2 cellular contexts compared by ENCODE assay signal in the genomic region with DNA sequence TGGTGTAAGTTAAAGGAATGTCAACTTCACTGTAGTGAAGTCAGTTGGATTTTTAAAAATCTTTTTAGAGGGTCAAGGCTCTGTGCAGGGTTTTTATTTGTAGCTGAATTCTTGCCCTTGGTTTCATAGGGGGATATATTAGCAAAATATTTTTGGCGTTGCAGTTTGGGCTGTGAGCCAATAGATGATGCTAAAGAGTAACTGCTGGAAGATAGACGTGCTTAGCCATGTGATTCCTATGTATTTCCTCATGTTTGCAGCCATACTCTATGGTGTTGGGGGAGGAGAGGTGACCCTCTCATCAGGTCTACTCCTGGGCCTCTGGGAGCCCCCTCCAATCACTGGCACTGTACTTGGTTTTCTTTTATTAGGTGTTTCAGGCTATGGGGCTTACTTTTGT.
TF ChIP-seq lines count a peak whose summit lies in the region.

No MANE protein-coding gene starts in this region.

TF ChIP-seq in GM23338, 12 proteins besides CTCF, POLR2A, EP300 and RAD21 (continues in another document):
- no peak for TF ChIP-seq JUNB (IDR thresholded peaks at IDR 0.05; ENCODE audit: unreplicated experiment)
- TF ChIP-seq ZNF331 (CRISPR knock-in tag; IDR thresholded peaks at IDR 0.05; ENCODE audit: low read depth): no peak
- no peak for TF ChIP-seq POLR2AphosphoS5 (IDR thresholded peaks at IDR 0.05; ENCODE audit: low read depth)
- no peak for TF ChIP-seq EZH2 (IDR thresholded peaks at IDR 0.05; ENCODE audit: low read depth, unreplicated experiment)
- no peak for TF ChIP-seq CREB1 (CRISPR knock-in tag; IDR thresholded peaks at IDR 0.05; ENCODE audit: low read depth)
- TF ChIP-seq, protein P1, sequence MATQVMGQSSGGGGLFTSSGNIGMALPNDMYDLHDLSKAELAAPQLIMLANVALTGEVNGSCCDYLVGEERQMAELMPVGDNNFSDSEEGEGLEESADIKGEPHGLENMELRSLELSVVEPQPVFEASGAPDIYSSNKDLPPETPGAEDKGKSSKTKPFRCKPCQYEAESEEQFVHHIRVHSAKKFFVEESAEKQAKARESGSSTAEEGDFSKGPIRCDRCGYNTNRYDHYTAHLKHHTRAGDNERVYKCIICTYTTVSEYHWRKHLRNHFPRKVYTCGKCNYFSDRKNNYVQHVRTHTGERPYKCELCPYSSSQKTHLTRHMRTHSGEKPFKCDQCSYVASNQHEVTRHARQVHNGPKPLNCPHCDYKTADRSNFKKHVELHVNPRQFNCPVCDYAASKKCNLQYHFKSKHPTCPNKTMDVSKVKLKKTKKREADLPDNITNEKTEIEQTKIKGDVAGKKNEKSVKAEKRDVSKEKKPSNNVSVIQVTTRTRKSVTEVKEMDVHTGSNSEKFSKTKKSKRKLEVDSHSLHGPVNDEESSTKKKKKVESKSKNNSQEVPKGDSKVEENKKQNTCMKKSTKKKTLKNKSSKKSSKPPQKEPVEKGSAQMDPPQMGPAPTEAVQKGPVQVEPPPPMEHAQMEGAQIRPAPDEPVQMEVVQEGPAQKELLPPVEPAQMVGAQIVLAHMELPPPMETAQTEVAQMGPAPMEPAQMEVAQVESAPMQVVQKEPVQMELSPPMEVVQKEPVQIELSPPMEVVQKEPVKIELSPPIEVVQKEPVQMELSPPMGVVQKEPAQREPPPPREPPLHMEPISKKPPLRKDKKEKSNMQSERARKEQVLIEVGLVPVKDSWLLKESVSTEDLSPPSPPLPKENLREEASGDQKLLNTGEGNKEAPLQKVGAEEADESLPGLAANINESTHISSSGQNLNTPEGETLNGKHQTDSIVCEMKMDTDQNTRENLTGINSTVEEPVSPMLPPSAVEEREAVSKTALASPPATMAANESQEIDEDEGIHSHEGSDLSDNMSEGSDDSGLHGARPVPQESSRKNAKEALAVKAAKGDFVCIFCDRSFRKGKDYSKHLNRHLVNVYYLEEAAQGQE (IDR thresholded peaks at IDR 0.05; ENCODE audit: unreplicated experiment): no peak
- TF ChIP-seq ZNF114 (CRISPR knock-in tag; IDR thresholded peaks at IDR 0.05): no peak
- TF ChIP-seq, protein P2, sequence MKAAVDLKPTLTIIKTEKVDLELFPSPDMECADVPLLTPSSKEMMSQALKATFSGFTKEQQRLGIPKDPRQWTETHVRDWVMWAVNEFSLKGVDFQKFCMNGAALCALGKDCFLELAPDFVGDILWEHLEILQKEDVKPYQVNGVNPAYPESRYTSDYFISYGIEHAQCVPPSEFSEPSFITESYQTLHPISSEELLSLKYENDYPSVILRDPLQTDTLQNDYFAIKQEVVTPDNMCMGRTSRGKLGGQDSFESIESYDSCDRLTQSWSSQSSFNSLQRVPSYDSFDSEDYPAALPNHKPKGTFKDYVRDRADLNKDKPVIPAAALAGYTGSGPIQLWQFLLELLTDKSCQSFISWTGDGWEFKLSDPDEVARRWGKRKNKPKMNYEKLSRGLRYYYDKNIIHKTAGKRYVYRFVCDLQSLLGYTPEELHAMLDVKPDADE (IDR thresholded peaks at IDR 0.05): no peak
- no peak for TF ChIP-seq EZH2phosphoT487 (IDR thresholded peaks at IDR 0.05; ENCODE audit: unreplicated experiment)
- TF ChIP-seq, protein P3, sequence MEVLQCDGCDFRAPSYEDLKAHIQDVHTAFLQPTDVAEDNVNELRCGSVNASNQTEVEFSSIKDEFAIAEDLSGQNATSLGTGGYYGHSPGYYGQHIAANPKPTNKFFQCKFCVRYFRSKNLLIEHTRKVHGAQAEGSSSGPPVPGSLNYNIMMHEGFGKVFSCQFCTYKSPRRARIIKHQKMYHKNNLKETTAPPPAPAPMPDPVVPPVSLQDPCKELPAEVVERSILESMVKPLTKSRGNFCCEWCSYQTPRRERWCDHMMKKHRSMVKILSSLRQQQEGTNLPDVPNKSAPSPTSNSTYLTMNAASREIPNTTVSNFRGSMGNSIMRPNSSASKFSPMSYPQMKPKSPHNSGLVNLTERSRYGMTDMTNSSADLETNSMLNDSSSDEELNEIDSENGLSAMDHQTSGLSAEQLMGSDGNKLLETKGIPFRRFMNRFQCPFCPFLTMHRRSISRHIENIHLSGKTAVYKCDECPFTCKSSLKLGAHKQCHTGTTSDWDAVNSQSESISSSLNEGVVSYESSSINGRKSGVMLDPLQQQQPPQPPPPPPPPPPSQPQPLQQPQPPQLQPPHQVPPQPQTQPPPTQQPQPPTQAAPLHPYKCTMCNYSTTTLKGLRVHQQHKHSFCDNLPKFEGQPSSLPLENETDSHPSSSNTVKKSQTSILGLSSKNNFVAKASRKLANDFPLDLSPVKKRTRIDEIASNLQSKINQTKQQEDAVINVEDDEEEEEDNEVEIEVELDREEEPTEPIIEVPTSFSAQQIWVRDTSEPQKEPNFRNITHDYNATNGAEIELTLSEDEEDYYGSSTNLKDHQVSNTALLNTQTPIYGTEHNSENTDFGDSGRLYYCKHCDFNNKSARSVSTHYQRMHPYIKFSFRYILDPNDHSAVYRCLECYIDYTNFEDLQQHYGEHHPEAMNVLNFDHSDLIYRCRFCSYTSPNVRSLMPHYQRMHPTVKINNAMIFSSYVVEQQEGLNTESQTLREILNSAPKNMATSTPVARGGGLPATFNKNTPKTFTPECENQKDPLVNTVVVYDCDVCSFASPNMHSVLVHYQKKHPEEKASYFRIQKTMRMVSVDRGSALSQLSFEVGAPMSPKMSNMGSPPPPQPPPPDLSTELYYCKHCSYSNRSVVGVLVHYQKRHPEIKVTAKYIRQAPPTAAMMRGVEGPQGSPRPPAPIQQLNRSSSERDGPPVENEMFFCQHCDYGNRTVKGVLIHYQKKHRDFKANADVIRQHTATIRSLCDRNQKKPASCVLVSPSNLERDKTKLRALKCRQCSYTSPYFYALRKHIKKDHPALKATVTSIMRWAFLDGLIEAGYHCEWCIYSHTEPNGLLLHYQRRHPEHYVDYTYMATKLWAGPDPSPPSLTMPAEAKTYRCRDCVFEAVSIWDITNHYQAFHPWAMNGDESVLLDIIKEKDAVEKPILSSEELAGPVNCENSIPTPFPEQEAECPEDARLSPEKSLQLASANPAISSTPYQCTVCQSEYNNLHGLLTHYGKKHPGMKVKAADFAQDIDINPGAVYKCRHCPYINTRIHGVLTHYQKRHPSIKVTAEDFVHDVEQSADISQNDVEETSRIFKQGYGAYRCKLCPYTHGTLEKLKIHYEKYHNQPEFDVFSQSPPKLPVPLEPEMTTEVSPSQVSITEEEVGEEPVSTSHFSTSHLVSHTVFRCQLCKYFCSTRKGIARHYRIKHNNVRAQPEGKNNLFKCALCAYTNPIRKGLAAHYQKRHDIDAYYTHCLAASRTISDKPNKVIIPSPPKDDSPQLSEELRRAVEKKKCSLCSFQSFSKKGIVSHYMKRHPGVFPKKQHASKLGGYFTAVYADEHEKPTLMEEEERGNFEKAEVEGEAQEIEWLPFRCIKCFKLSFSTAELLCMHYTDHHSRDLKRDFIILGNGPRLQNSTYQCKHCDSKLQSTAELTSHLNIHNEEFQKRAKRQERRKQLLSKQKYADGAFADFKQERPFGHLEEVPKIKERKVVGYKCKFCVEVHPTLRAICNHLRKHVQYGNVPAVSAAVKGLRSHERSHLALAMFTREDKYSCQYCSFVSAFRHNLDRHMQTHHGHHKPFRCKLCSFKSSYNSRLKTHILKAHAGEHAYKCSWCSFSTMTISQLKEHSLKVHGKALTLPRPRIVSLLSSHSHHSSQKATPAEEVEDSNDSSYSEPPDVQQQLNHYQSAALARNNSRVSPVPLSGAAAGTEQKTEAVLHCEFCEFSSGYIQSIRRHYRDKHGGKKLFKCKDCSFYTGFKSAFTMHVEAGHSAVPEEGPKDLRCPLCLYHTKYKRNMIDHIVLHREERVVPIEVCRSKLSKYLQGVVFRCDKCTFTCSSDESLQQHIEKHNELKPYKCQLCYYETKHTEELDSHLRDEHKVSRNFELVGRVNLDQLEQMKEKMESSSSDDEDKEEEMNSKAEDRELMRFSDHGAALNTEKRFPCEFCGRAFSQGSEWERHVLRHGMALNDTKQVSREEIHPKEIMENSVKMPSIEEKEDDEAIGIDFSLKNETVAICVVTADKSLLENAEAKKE (CRISPR knock-in tag; IDR thresholded peaks at IDR 0.05): no peak

TF ChIP-seq in H1, 55 proteins besides CTCF, POLR2A, EP300 and RAD21:
- TF ChIP-seq POU5F1 (IDR thresholded peaks at IDR 0.05; ENCODE audit: low read depth, low read length): no peak
- no peak for TF ChIP-seq CREB1 (IDR thresholded peaks at IDR 0.05)
- no peak for TF ChIP-seq ASH2L (IDR thresholded peaks at IDR 0.05; ENCODE audit: low read length)
- no peak for TF ChIP-seq HDAC2 (IDR thresholded peaks at IDR 0.05; ENCODE audit: borderline replicate concordance in 1 of 2, low read depth in 2 of 2, low read length in 2 of 2)
- no peak for TF ChIP-seq TAF7 (optimal IDR thresholded peaks at IDR 0.05; ENCODE audit: borderline replicate concordance, low read depth, low read length)
- TF ChIP-seq, protein P4, sequence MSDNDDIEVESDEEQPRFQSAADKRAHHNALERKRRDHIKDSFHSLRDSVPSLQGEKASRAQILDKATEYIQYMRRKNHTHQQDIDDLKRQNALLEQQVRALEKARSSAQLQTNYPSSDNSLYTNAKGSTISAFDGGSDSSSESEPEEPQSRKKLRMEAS (IDR thresholded peaks at IDR 0.05): 0 out of 2 replicates have a peak, but pooled peaks have one; percentile 20
- no peak for TF ChIP-seq SIN3A (conservative IDR thresholded peaks at IDR 0.05 in 1 of 2, IDR thresholded peaks at IDR 0.05 in 1 of 2; ENCODE audit: low read depth in 1 of 2, low read length in 2 of 2)
- no peak for TF ChIP-seq SP2 (IDR thresholded peaks at IDR 0.05; ENCODE audit: low read length)
- no peak for TF ChIP-seq KDM4A (IDR thresholded peaks at IDR 0.05; ENCODE audit: low read depth, low read length, severe bottlenecking)
